In the genomic region with DNA sequence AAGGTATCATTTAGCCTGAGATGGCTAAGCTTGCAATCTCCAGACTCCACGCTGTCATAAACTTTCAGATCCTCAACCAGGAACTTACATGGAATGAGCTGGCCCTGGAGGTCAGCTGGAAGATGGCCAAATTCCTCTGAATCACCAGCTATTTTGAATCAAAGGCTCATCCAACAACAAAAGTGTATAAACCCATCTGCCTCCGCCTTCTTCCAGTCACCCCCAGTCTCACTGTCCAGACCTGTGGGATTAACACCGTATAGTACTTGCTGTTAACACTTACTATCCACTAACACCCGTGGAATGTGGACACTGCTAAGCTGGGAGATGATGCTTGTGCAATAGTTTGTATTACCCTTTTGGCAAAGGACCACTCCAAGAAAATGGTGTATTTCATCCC, we compare ENCODE assay signal across 10 cellular contexts. TPM values are rescaled to one million over a fixed set of nuclear protein-coding genes. Genes with fewer than 3 reads are reported as not detected.
DNase-seq lines count a peak whose midpoint lies in the region; ATAC-seq and TF ChIP-seq lines count a peak whose summit lies in the region.
"Had no signal": no experiment of that assay in that cellular context is flagged by ENCODE, and none has a peak within 500 bp of the region (broad histone marks: within the 10 kb centered on the region; RNA-seq: fewer than 3 reads in every experiment).

No MANE protein-coding gene starts in this region.

- ATAC-seq in SK-N-SH treated with all-trans-retinoic acid at 6 μM for 48 hours: peak; percentile 6; the same call in 2 of the 3 replicates
- ATAC-seq in HG03342 (IDR thresholded peaks at IDR 0.05; ENCODE audit: unreplicated experiment): no peak

- no peaks in the 10 kb centered on the region for H3K9me3 ChIP-seq in skeletal muscle satellite cell (replicated peaks; ENCODE audit: low read length)
- H3K9me3 ChIP-seq: BE2C had no signal

- no peaks in the 10 kb centered on the region for H3K36me3 ChIP-seq in skeletal muscle satellite cell (ENCODE audit: insufficient read depth, low read length)
- H3K36me3 ChIP-seq: BE2C had no signal

- no peaks in the 10 kb centered on the region for H3K27me3 ChIP-seq in skeletal muscle satellite cell (ENCODE audit: control insufficient read depth, insufficient read depth, low read length)
- H3K27me3 ChIP-seq: BE2C had no signal

- H3K4me3 ChIP-seq in skeletal muscle satellite cell (ENCODE audit: low read length): no peak overlapping the region

- H3K4me1 ChIP-seq in skeletal muscle satellite cell (ENCODE audit: control insufficient read depth, insufficient read depth, low read length): peaks cover 35% of the 10 kb centered on the region
- H3K4me1 ChIP-seq: BE2C had no signal

- DNase-seq in NCI-H2196 (lab: John Stamatoyannopoulos, UW; ENCODE audit: unreplicated experiment): peak; percentile 30
- no peak for DNase-seq in NCI-H2196 treated with DMSO at 0.1 percent for 48 hours (lab: John Stamatoyannopoulos, UW; ENCODE audit: unreplicated experiment)
- peak; percentile 96 for DNase-seq in fibroblast of peridontal ligament (ENCODE audit: extremely low read depth)
- DNase-seq in NCI-H524 (lab: John Stamatoyannopoulos, UW): no peak
- DNase-seq in NCI-H1694 treated with DMSO at 0.1 percent for 48 hours (lab: John Stamatoyannopoulos, UW): no peak
- DNase-seq: activated effector memory CD4-positive, alpha-beta T cell treated with Interleukin-2 at 50 U/mL for 16 hours; BE2C had no signal

- H3K4me2 ChIP-seq in skeletal muscle satellite cell (ENCODE audit: low read length): peak overlapping the region; percentile 87

- peak overlapping the region; percentile 10 for H3K9ac ChIP-seq in skeletal muscle satellite cell (ENCODE audit: low read depth, low read length)

TF ChIP-seq in SK-N-SH treated with all-trans-retinoic acid at 6 μM for 48 hours, 23 proteins besides CTCF, POLR2A, EP300 and RAD21:
- TF ChIP-seq, protein P1, sequence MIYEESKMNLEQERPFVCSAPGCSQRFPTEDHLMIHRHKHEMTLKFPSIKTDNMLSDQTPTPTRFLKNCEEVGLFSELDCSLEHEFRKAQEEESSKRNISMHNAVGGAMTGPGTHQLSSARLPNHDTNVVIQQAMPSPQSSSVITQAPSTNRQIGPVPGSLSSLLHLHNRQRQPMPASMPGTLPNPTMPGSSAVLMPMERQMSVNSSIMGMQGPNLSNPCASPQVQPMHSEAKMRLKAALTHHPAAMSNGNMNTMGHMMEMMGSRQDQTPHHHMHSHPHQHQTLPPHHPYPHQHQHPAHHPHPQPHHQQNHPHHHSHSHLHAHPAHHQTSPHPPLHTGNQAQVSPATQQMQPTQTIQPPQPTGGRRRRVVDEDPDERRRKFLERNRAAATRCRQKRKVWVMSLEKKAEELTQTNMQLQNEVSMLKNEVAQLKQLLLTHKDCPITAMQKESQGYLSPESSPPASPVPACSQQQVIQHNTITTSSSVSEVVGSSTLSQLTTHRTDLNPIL (CRISPR knock-in tag; IDR thresholded peaks at IDR 0.05; ENCODE audit: low read depth): no peak
- TF ChIP-seq ZFP30 (CRISPR knock-in tag; IDR thresholded peaks at IDR 0.05) (no peak), ARNTL (CRISPR knock-in tag; IDR thresholded peaks at IDR 0.05; ENCODE audit: borderline replicate concordance, low read depth) (no peak), BACH2 (CRISPR knock-in tag; IDR thresholded peaks at IDR 0.05; ENCODE audit: borderline replicate concordance) (no peak), ISL1 (CRISPR knock-in tag; IDR thresholded peaks at IDR 0.05) (0 out of 2 replicates have a peak, but pooled peaks have one; percentile 23), TCF4 (CRISPR knock-in tag; IDR thresholded peaks at IDR 0.05; ENCODE audit: borderline replicate concordance) (no peak)

RNA-seq across cellular contexts. Expression of a gene that starts 1.9 kb away (rescaled TPM):
- total RNA-seq in skeletal muscle satellite cell (2012; rRNA removed): 21.2 and 22.8 TPM in 2 replicates

Comparison
In these comparisons a context has a peak if more than half of its experiments do, and no peak if none do; other contexts are left out.
1. DNase-seq: peak in NCI-H2196 (single experiment) and fibroblast of peridontal ligament (single experiment); none in NCI-H2196 treated with DMSO at 0.1 percent for 48 hours (single experiment), NCI-H524 (0 of 2) and NCI-H1694 treated with DMSO at 0.1 percent for 48 hours (single experiment).